ENCODE assay signal across 21 cellular contexts in genomic region chr4:168097161-168097560, GRCh38. TPM values are rescaled to one million over a fixed set of nuclear protein-coding genes. Genes with fewer than 3 reads are reported as not detected.
A peak's percentile ranks its signal among the peaks of the same experiment; 100 is the strongest.
DNase-seq lines count a peak whose midpoint lies in the region; ATAC-seq and TF ChIP-seq lines count a peak whose summit lies in the region.
"Had no signal": no experiment of that assay in that cellular context is flagged by ENCODE, and none has a peak within 500 bp of the region (broad histone marks: within the 10 kb centered on the region; RNA-seq: fewer than 3 reads in every experiment).

No MANE protein-coding gene starts in this region.

- H3K4me3 ChIP-seq in MG63 (no peak overlapping the region), cardiac fibroblast (replicated peaks in 1 of 2; ENCODE audit: low read depth in 2 of 2, low read length in 2 of 2) (no peak overlapping the region), mesenchymal stem cell (ENCODE audit: insufficient read depth in 1 of 2, low read depth in 1 of 2, low read length in 2 of 2) (peak overlapping the region in 1 of 2 experiments; percentile 7), vagina (no peak overlapping the region)
- H3K4me3 ChIP-seq: BLaER1, SK-N-MC had no signal

- no peak overlapping the region for H3K4ac ChIP-seq in mesenchymal stem cell (ENCODE audit: low read depth in 1 of 2, low read length in 2 of 2)

- no peak overlapping the region for H2BK12ac ChIP-seq in mesenchymal stem cell (ENCODE audit: low read length in 2 of 2)

- no peak overlapping the region for H4K91ac ChIP-seq in mesenchymal stem cell (ENCODE audit: low read length)

- H3K79me1 ChIP-seq in mesenchymal stem cell (replicated peaks; ENCODE audit: low read length, poor library complexity, severe bottlenecking): no peaks in the 10 kb centered on the region

- TF ChIP-seq CTCF in AG09319 (IDR thresholded peaks at IDR 0.05; ENCODE audit: low read depth, low read length): no peak
- no peak for TF ChIP-seq CTCF in cardiac fibroblast (IDR thresholded peaks at IDR 0.05; ENCODE audit: low read depth, low read length)
- TF ChIP-seq CTCF in vagina (IDR thresholded peaks at IDR 0.05): no peak

- H3K4me2 ChIP-seq in mesenchymal stem cell (ENCODE audit: low read length, poor library complexity, severe bottlenecking): no peak overlapping the region
- H3K4me2 ChIP-seq: BLaER1 had no signal

- intact Hi-C loops in vagina (cut with DNase I): no loop called here

- H4K8ac ChIP-seq in mesenchymal stem cell (ENCODE audit: low read length): no peak overlapping the region

- no peak for ATAC-seq in GM21381 (IDR thresholded peaks at IDR 0.05; ENCODE audit: unreplicated experiment)

- H2AFZ ChIP-seq in mesenchymal stem cell (ENCODE audit: low read depth, low read length): no peak overlapping the region

- H3K27me3 ChIP-seq in MG63 (no peaks in the 10 kb centered on the region), mesenchymal stem cell (ENCODE audit: control insufficient read depth in 1 of 2, insufficient read depth in 1 of 2, low read length in 2 of 2) (no peaks in the 10 kb centered on the region), vagina (no peaks in the 10 kb centered on the region)
- H3K27me3 ChIP-seq: BLaER1 had no signal

- no peak overlapping the region for H3K18ac ChIP-seq in mesenchymal stem cell (ENCODE audit: low read depth in 1 of 2, low read length in 2 of 2)

- H3K23ac ChIP-seq in mesenchymal stem cell (ENCODE audit: low read length in 2 of 2): no peak overlapping the region

- TF ChIP-seq POLR2A in vagina (IDR thresholded peaks at IDR 0.05): no peak

- H3K4me1 ChIP-seq in mesenchymal stem cell (ENCODE audit: control insufficient read depth, insufficient read depth, low read depth, low read length) (no peaks in the 10 kb centered on the region), vagina (no peaks in the 10 kb centered on the region)
- H3K4me1 ChIP-seq: BLaER1 had no signal

- no peaks in the 10 kb centered on the region for H3K9me3 ChIP-seq in MG63
- no peaks in the 10 kb centered on the region for H3K9me3 ChIP-seq in mesenchymal stem cell (ENCODE audit: control insufficient read depth, low read length)
- H3K9me3 ChIP-seq in vagina: no peaks in the 10 kb centered on the region
- H3K9me3 ChIP-seq: BLaER1 had no signal

- peak; percentile 12 for DNase-seq in AG09319 (ENCODE audit: extremely low read depth, low read depth)
- peak; percentile 2 for DNase-seq in MG63
- DNase-seq in cardiac fibroblast (ENCODE audit: low read depth in 2 of 2): peak; percentile 9 to 11
- no peak for DNase-seq in mesenchymal stem cell
- no peak for DNase-seq in epidermal melanocyte (ENCODE audit: insufficient read length, low spot score)
- DNase-seq in islet precursor cell: no peak
- no peak for DNase-seq in vagina (ENCODE audit: extremely low spot score in 2 of 2)
- DNase-seq: CD4-positive, alpha-beta memory T cell; H7; IMR-90; NCI-H1048; NCI-H1436; NCI-H1930; NCI-H2171; NCI-H446; NCI-H526 treated with DMSO at 0.1 percent for 48 hours; SHP77 had no signal

- no peak overlapping the region for H3K14ac ChIP-seq in mesenchymal stem cell (ENCODE audit: low read length in 2 of 2)

- H3K36me3 ChIP-seq in MG63: no peaks in the 10 kb centered on the region
- H3K36me3 ChIP-seq in mesenchymal stem cell (ENCODE audit: control insufficient read depth in 1 of 2, insufficient read depth in 2 of 2, low read depth in 1 of 2, low read length in 2 of 2): no peaks in the 10 kb centered on the region
- H3K36me3 ChIP-seq in vagina: no peaks in the 10 kb centered on the region
- H3K36me3 ChIP-seq: BLaER1 had no signal

- H3K27ac ChIP-seq in mesenchymal stem cell (ENCODE audit: low read length, poor library complexity, severe bottlenecking) (no peak overlapping the region), vagina (no peak overlapping the region)
- H3K27ac ChIP-seq: BLaER1, HL-60, SK-N-MC had no signal

- H2AK5ac ChIP-seq in mesenchymal stem cell (ENCODE audit: low read length, severe bottlenecking): no peak overlapping the region

- H3K9ac ChIP-seq in mesenchymal stem cell (ENCODE audit: low read length): peak overlapping the region; percentile 44
- H3K9ac ChIP-seq: BLaER1 had no signal

- H2BK120ac ChIP-seq in mesenchymal stem cell (ENCODE audit: low read depth, low read length): no peak overlapping the region

- no peak overlapping the region for H2BK5ac ChIP-seq in mesenchymal stem cell (ENCODE audit: low read depth, low read length, poor library complexity, severe bottlenecking)

- 90% methylated on average over 2 of the region's 2 CpGs for WGBS in mesenchymal stem cell

- H2BK15ac ChIP-seq in mesenchymal stem cell (ENCODE audit: low read depth, poor library complexity, severe bottlenecking): no peak overlapping the region

RNA-seq across cellular contexts. Expression of gene ANXA10, which starts 4.8 kb away (rescaled TPM):
- not detected in 2 replicates for total RNA-seq in MG63 (2014; rRNA removed; shearing (Covaris generic); ENCODE audit: low replicate concordance)
- not detected for polyA plus RNA-seq in mesenchymal stem cell (2013, experiment 1 of 2)
- polyA plus RNA-seq in mesenchymal stem cell (2013, experiment 2 of 2): not detected
- total RNA-seq in vagina: not detected
- total RNA-seq: CD4-positive, alpha-beta memory T cell; H7 had no signal
- polyA plus RNA-seq: CD4-positive, alpha-beta memory T cell had no signal

Comparison
In these comparisons a context has a peak if more than half of its experiments do, and no peak if none do; other contexts are left out.
1. DNase-seq: peak in AG09319 (single experiment), MG63 (single experiment) and cardiac fibroblast (2 of 2); none in mesenchymal stem cell (single experiment), epidermal melanocyte (single experiment), islet precursor cell (single experiment) and vagina (0 of 2).